8 cellular contexts compared by ENCODE assay signal in the genomic region with DNA sequence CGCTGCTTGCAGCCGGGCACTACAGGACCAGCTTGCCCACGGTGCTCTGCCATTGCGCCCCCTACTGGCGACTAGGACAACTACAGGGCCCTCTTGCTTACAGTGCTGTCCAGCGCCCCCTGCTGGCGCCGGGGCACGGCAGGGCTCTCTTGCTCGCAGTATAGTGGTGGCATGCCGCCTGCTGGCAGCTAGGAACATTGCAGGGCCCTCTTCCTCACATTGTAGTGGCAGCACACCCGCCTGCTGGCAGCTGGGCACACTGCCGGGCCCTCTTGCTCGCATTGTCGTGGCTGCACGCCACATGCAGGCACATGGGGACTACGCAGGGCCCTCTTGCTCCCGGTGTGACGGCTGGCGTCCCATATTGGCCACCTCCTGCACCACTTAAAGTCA. TPM values are rescaled to one million over a fixed set of nuclear protein-coding genes. Genes with fewer than 3 reads are reported as not detected.
DNase-seq lines count a peak whose midpoint lies in the region; ATAC-seq, FAIRE-seq and TF ChIP-seq lines count a peak whose summit lies in the region.
"Not testable (repeated sequence)": the region's sequence is repeated elsewhere in the genome, so short reads cannot be mapped to it uniquely, and the experiment has no call there.

No MANE protein-coding gene starts in this region.

- peak; percentile 99 for TF ChIP-seq RAD21 in HepG2 (CRISPR knock-in tag; IDR thresholded peaks at IDR 0.05)

- peak overlapping the region; percentile 96 to 97 for H3K27ac ChIP-seq in esophagus (ENCODE audit: low read depth in 2 of 2, low read length in 1 of 2)
- peak overlapping the region; percentile 79 for H3K27ac ChIP-seq in HepG2 (ENCODE audit: extremely low read length, insufficient read depth, low read length)
- H3K27ac ChIP-seq in thymus (ENCODE audit: low read depth) = peak overlapping the region; percentile 94

- H4K20me1 ChIP-seq in HepG2 (ENCODE audit: insufficient read depth, low read length) = not testable (repeated sequence)

- not testable (repeated sequence) for TF ChIP-seq POLR2A in HepG2 (IDR thresholded peaks at IDR 0.05; ENCODE audit: insufficient read depth in 1 of 2, low read depth in 2 of 2, low read length in 2 of 2)

- not testable (repeated sequence) for H2AFZ ChIP-seq in HepG2 (ENCODE audit: low read length)

- ATAC-seq in HG03432 (IDR thresholded peaks at IDR 0.05; ENCODE audit: unreplicated experiment) = peak; percentile 34
- ATAC-seq in HepG2 = not testable (repeated sequence)

- POLR2A ChIA-PET in HepG2 (lab: Yijun Ruan, JAX) = interaction anchor here (1.4 to 2.0 kb wide), 3 partner anchors 20 to 947 kb away, joined by 4 to 5 read pairs (median 4); a partner anchor contains a TSS

- CTCF ChIA-PET in HepG2 (lab: Yijun Ruan, JAX; ENCODE audit: low intra/inter-chr PET ratio, low total read pairs) = interaction anchor here (0.7 to 2.0 kb wide), 8 partner anchors 17 to 375 kb away, joined by 3 to 13 read pairs (median 6); no protein-coding TSS in a partner anchor

- in situ Hi-C loops in G401 (cut with HindIII; ENCODE audit: low sequenced_read_pairs); HepG2 (cut with HindIII; ENCODE audit: extremely low pct_ligation_motif_present, low pct_unique_long_range_greater_than_20kb): not testable (repeated sequence)

- intact Hi-C loops in HepG2 (cut with micrococcal nuclease; ENCODE audit: unreplicated experiment) = loop anchor here (5.0 to 10.0 kb wide), 2 partner anchors 101 to 373 kb away; no protein-coding TSS in a partner anchor

- WGBS in esophagus, 2 donors = 1 to 3% methylated on average over 20 of the region's 20 CpGs
- WGBS in HepG2 (ENCODE audit: low lambda C conversion rate) = 0% methylated on average over 5 of the region's 20 CpGs
- 11% methylated on average over 20 of the region's 20 CpGs for WGBS in thymus

- H3K9me3 ChIP-seq in esophagus (ENCODE audit: control insufficient read depth in 2 of 2, insufficient read depth in 1 of 2, low read depth in 1 of 2, low read length in 1 of 2); HepG2 (ENCODE audit: low read length); skeletal muscle satellite cell (replicated peaks; ENCODE audit: low read length); thymus (ENCODE audit: control insufficient read depth): not testable (repeated sequence)

- BruUV-seq in HepG2 (replicated peaks; lab: Mats Ljungman, UMichigan) = TSS peak; percentile 97

- H3K4me3 ChIP-seq in esophagus (ENCODE audit: low read depth in 1 of 2, low read length in 2 of 2) (peak overlapping the region; percentile 57 to 62), HepG2 (replicated peaks in 1 of 3; ENCODE audit: insufficient read depth in 1 of 3, low read depth in 2 of 3, low read length in 3 of 3) (peak overlapping the region; percentile 61 to 90 (median 68); a peak in 5 of 6 replicates), skeletal muscle satellite cell (ENCODE audit: low read length) (peak overlapping the region; percentile 72), thymus (ENCODE audit: low read length) (peak overlapping the region; percentile 54)

- not testable (repeated sequence) for H3K4me1 ChIP-seq in esophagus (ENCODE audit: control insufficient read depth in 2 of 2, insufficient read depth in 2 of 2, low read length in 1 of 2); HepG2 (ENCODE audit: insufficient read depth, low read length); skeletal muscle satellite cell (ENCODE audit: control insufficient read depth, insufficient read depth, low read length); thymus (ENCODE audit: control insufficient read depth, insufficient read depth, low read length)

- not testable (repeated sequence) for H3K27me3 ChIP-seq in esophagus (ENCODE audit: control insufficient read depth in 1 of 2, insufficient read depth in 2 of 2, low read length in 2 of 2); HepG2 (ENCODE audit: control insufficient read depth in 1 of 2, insufficient read depth in 2 of 2, low read length in 2 of 2); skeletal muscle satellite cell (ENCODE audit: control insufficient read depth, insufficient read depth, low read length); thymus (ENCODE audit: control insufficient read depth, insufficient read depth)

- peak; percentile 94 for DNase-seq in G401 (ENCODE audit: low spot score)
- DNase-seq in SW480 (ENCODE audit: low spot score) = peak; percentile 86
- DNase-seq in activated naive CD4-positive, alpha-beta T cell treated with Interleukin-2 at 50 U/mL for 16 hours = peak; percentile 93
- peak; percentile 93 for DNase-seq in HepG2 (ENCODE audit: low spot score)

- TF ChIP-seq EP300 in HepG2 (IDR thresholded peaks at IDR 0.05; ENCODE audit: low read depth in 2 of 2, low read length in 2 of 2) = not testable (repeated sequence)
- TF ChIP-seq EP300 in HepG2 (CRISPR knock-in tag; IDR thresholded peaks at IDR 0.05; ENCODE audit: borderline replicate concordance) = peak; percentile 62; the same call in 1 of the 2 replicates

- H3K9ac ChIP-seq in HepG2 (ENCODE audit: insufficient read depth, low read depth, low read length) (peak overlapping the region; percentile 71), skeletal muscle satellite cell (ENCODE audit: low read depth, low read length) (peak overlapping the region; percentile 71)

- not testable (repeated sequence) for H3K36me3 ChIP-seq in esophagus (ENCODE audit: control insufficient read depth in 2 of 2, insufficient read depth in 2 of 2, low read length in 1 of 2); HepG2 (replicated peaks in 1 of 2; ENCODE audit: control insufficient read depth in 1 of 2, insufficient read depth in 2 of 2, low read length in 2 of 2); skeletal muscle satellite cell (ENCODE audit: insufficient read depth, low read length); thymus (ENCODE audit: control insufficient read depth, insufficient read depth)

- peak; percentile 99 for TF ChIP-seq CTCF in HepG2 (CRISPR knock-in tag; IDR thresholded peaks at IDR 0.05)

- H3K4me2 ChIP-seq in HepG2 (ENCODE audit: low read depth, low read length) (peak overlapping the region; percentile 54), skeletal muscle satellite cell (ENCODE audit: low read length) (peak overlapping the region; percentile 74)

- H3K79me2 ChIP-seq in HepG2 (ENCODE audit: insufficient read depth, low read length) = not testable (repeated sequence)

- not testable (repeated sequence) for FAIRE-seq in HepG2 (lab: Jason Lieb, UNC)

TF ChIP-seq in HepG2, 621 proteins besides CTCF, POLR2A, EP300 and RAD21 (continues in another document):
- TF ChIP-seq ATF7 (IDR thresholded peaks at IDR 0.05) = peak; percentile 67
- peak; percentile 73; the same call in 1 of the 2 replicates for TF ChIP-seq ATF7 (CRISPR knock-in tag; IDR thresholded peaks at IDR 0.05)
- TF ChIP-seq, protein P1, sequence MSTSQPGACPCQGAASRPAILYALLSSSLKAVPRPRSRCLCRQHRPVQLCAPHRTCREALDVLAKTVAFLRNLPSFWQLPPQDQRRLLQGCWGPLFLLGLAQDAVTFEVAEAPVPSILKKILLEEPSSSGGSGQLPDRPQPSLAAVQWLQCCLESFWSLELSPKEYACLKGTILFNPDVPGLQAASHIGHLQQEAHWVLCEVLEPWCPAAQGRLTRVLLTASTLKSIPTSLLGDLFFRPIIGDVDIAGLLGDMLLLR (CRISPR knock-in tag; IDR thresholded peaks at IDR 0.05) = peak; percentile 69; the same call in 1 of the 2 replicates
- TF ChIP-seq GATAD2A (CRISPR knock-in tag; IDR thresholded peaks at IDR 0.05) = peak; percentile 82
- 0 out of 2 replicates have a peak, but pooled peaks have one; percentile 65 for TF ChIP-seq ZNF441 (CRISPR knock-in tag; IDR thresholded peaks at IDR 0.05; ENCODE audit: borderline replicate concordance)
- TF ChIP-seq, protein P2, sequence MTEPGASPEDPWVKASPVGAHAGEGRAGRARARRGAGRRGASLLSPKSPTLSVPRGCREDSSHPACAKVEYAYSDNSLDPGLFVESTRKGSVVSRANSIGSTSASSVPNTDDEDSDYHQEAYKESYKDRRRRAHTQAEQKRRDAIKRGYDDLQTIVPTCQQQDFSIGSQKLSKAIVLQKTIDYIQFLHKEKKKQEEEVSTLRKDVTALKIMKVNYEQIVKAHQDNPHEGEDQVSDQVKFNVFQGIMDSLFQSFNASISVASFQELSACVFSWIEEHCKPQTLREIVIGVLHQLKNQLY (CRISPR knock-in tag; IDR thresholded peaks at IDR 0.05) = peak; percentile 8; the same call in 1 of the 2 replicates
- peak; percentile 98; the same call in 1 of the 2 replicates for TF ChIP-seq ZNF614 (CRISPR knock-in tag; IDR thresholded peaks at IDR 0.05; ENCODE audit: borderline replicate concordance)

RNA-seq across cellular contexts. Expression of a gene that starts 23.0 kb away (rescaled TPM):
- total RNA-seq in G401 (2014; rRNA removed; shearing (Covaris generic)) = 5.5 and 11.8 TPM in 2 replicates
- polyA plus RNA-seq in esophagus (10 to 100 TPM in 1 of 2 donors, 1 to 10 TPM in 1; 5.6 to 10.7 TPM), HepG2 (2011; rRNA removed) (13.4 and 16.4 TPM in 2 replicates), thymus (18.3 TPM)
- total RNA-seq in HepG2 (2016; rRNA removed; fragmentation: Illumina TruSeq; extraction: Trizol) = 2.9 and 9.6 TPM in 2 replicates
- total RNA-seq in HepG2 (2016; cell fraction: cytosol; rRNA removed; fragmentation: Illumina TruSeq; extraction: Trizol; ENCODE audit: low read depth) = 4.3 TPM in 2 replicates
- total RNA-seq in HepG2 (2016; cell fraction: insoluble cytoplasmic fraction; rRNA removed; fragmentation: Illumina TruSeq; extraction: Trizol) = 2.4 and 8.8 TPM in 2 replicates
- 2.8 and 3.6 TPM in 2 replicates for total RNA-seq in HepG2 (2016; cell fraction: membrane; rRNA removed; fragmentation: Illumina TruSeq; extraction: Trizol)
- total RNA-seq in HepG2 (2016; cell fraction: nucleus; rRNA removed; fragmentation: Illumina TruSeq; extraction: Trizol) = 14.4 and 20.3 TPM in 2 replicates
- polyA plus RNA-seq in HepG2 (2011; cell fraction: cytosol; rRNA removed) = 4.3 and 6.5 TPM in 2 replicates
- polyA plus RNA-seq in HepG2 (2011; cell fraction: nucleus; rRNA removed) = 36.6 and 49.2 TPM in 2 replicates
- 8.6 and 9.0 TPM in 2 replicates for polyA plus RNA-seq in HepG2 (2012)
- polyA plus RNA-seq in HepG2 (2016; cell fraction: cytosol; fragmentation: Illumina TruSeq; extraction: Trizol; ENCODE audit: low read depth) = 1.6 and 2.2 TPM in 2 replicates
- 3.3 and 4.4 TPM in 2 replicates for polyA plus RNA-seq in HepG2 (2016; cell fraction: insoluble cytoplasmic fraction; fragmentation: Illumina TruSeq; extraction: Trizol; ENCODE audit: low read depth)
- polyA plus RNA-seq in HepG2 (2016; cell fraction: membrane; fragmentation: Illumina TruSeq; extraction: Trizol; ENCODE audit: low read depth) = 2.8 and 3.1 TPM in 2 replicates
- 29.3 and 35.2 TPM in 2 replicates for polyA plus RNA-seq in HepG2 (2016; cell fraction: nucleus; fragmentation: Illumina TruSeq; extraction: Trizol; ENCODE audit: insufficient read depth, low read depth)
- polyA minus RNA-seq in HepG2 (2011; rRNA and poly(A)+ RNA removed; ENCODE audit: low replicate concordance) = 17.8 and 18.9 TPM in 2 replicates
- 2.5 and 3.9 TPM in 2 replicates for polyA minus RNA-seq in HepG2 (2011; cell fraction: cytosol; rRNA and poly(A)+ RNA removed)
- 32.1 and 40.5 TPM in 2 replicates for polyA minus RNA-seq in HepG2 (2011; cell fraction: nucleus; rRNA and poly(A)+ RNA removed)
- total RNA-seq in skeletal muscle satellite cell (2012; rRNA removed) = 4.4 and 9.4 TPM in 2 replicates
